Comparison of ENCODE assay signal across 15 cellular contexts in genomic region chr2:10125842-10126596, GRCh38. TPM values are rescaled to one million over a fixed set of nuclear protein-coding genes. Genes with fewer than 3 reads are reported as not detected.
DNase-seq lines count a peak whose midpoint lies in the region; ATAC-seq and TF ChIP-seq lines count a peak whose summit lies in the region.
"Had no signal": no experiment of that assay in that cellular context is flagged by ENCODE, and none has a peak within 500 bp of the region (broad histone marks: within the 10 kb centered on the region; RNA-seq: fewer than 3 reads in every experiment).

No MANE protein-coding gene starts in this region.

- POLR2A ChIA-PET in activated CD4-positive, alpha-beta T cell treated with anti-CD3 and anti-CD28 coated beads, Interleukin-2, amount 10 ng/mL, durations not matched to agents 7 days and 5 days (lab: Charles Lee): interaction anchor here (0.6 kb wide), 1 partner anchor 691 kb away, joined by 8 read pairs; no protein-coding TSS in a partner anchor
- POLR2A ChIA-PET in IMR-90 (lab: Charles Lee; ENCODE audit: unreplicated experiment): interaction anchor here (0.7 kb wide), 1 partner anchor 9 kb away, joined by 3 read pairs; no protein-coding TSS in a partner anchor

- H3K27me3 Mint-ChIP-seq in activated CD4-positive, alpha-beta T cell treated with anti-CD3 and anti-CD28 coated beads, Interleukin-2, amount 10 ng/mL, durations not matched to agents 7 days and 5 days: no peaks in the 10 kb centered on the region
- no peaks in the 10 kb centered on the region for H3K27me3 Mint-ChIP-seq in activated naive CD8-positive, alpha-beta T cell treated with anti-CD3 and anti-CD28 coated beads, Interleukin-2, amount 50 U/mL, for 24 hours

- H3K36me3 Mint-ChIP-seq in activated CD4-positive, alpha-beta T cell treated with anti-CD3 and anti-CD28 coated beads, Interleukin-2, amount 10 ng/mL, durations not matched to agents 7 days and 5 days (ENCODE audit: low read depth): peaks cover 82% of the 10 kb centered on the region
- peaks cover 84% of the 10 kb centered on the region for H3K36me3 Mint-ChIP-seq in activated naive CD8-positive, alpha-beta T cell treated with anti-CD3 and anti-CD28 coated beads, Interleukin-2, amount 50 U/mL, for 24 hours (ENCODE audit: low read depth)

- no peak overlapping the region for H3K9ac ChIP-seq in IMR-90 (ENCODE audit: low read depth, low read length)

- no peak overlapping the region for H2AFZ ChIP-seq in IMR-90 (replicated peaks; ENCODE audit: low read length, poor library complexity)

- 100% methylated on average over 3 of the region's 6 CpGs; no CpG with 5 or more reads in 1 of the 2 experiments for WGBS in IMR-90 (ENCODE audit: extremely low coverage in 2 of 2, insufficient read length in 1 of 2), 2 experiments

- H3K18ac ChIP-seq in IMR-90 (ENCODE audit: low read depth, low read length): no peak overlapping the region

- no peak overlapping the region for H2AK9ac ChIP-seq in IMR-90 (replicated peaks; ENCODE audit: low read depth, low read length, poor library complexity)

- no peak overlapping the region for H3K56ac ChIP-seq in IMR-90 (ENCODE audit: extremely low read depth, insufficient read depth, low read length)

- peak overlapping the region; percentile 88 for H3K27ac Mint-ChIP-seq in activated CD4-positive, alpha-beta T cell treated with anti-CD3 and anti-CD28 coated beads, Interleukin-2, amount 10 ng/mL, durations not matched to agents 7 days and 5 days
- H3K27ac Mint-ChIP-seq in activated naive CD8-positive, alpha-beta T cell treated with anti-CD3 and anti-CD28 coated beads, Interleukin-2, amount 50 U/mL, for 24 hours: peak overlapping the region; percentile 68

- no peak overlapping the region for H4K91ac ChIP-seq in IMR-90 (ENCODE audit: insufficient read depth, low read depth, low read length)

- TF ChIP-seq RAD21 in IMR-90 (IDR thresholded peaks at IDR 0.05; ENCODE audit: low read length): no peak

- no peak overlapping the region for H2BK15ac ChIP-seq in IMR-90 (ENCODE audit: low read depth, low read length)

- no peaks in the 10 kb centered on the region for H3K9me3 Mint-ChIP-seq in activated CD4-positive, alpha-beta T cell treated with anti-CD3 and anti-CD28 coated beads, Interleukin-2, amount 10 ng/mL, durations not matched to agents 7 days and 5 days
- H3K9me3 Mint-ChIP-seq in activated naive CD8-positive, alpha-beta T cell treated with anti-CD3 and anti-CD28 coated beads, Interleukin-2, amount 50 U/mL, for 24 hours: no peaks in the 10 kb centered on the region

- H4K5ac ChIP-seq in IMR-90 (ENCODE audit: low read depth, low read length): 0 out of 2 replicates have a peak overlapping the region, but pooled peaks have one; percentile 26

- peaks cover 30 to 60% of the 10 kb centered on the region in 2 experiments for H3K79me1 ChIP-seq in IMR-90 (ENCODE audit: low read depth in 1 of 2, low read length in 2 of 2)

- H2BK120ac ChIP-seq in IMR-90 (ENCODE audit: low read depth, low read length): 0 out of 2 replicates have a peak overlapping the region, but pooled peaks have one; percentile 9

- intact Hi-C loops in IMR-90 (cut with micrococcal nuclease) (no loop called here), sciatic nerve (cut with DNase I) (loop anchor here (10.0 kb wide), 1 partner anchor 309 kb away; no protein-coding TSS in a partner anchor)

- no peaks in the 10 kb centered on the region for H3K27me3 ChIP-seq in IMR-90 (ENCODE audit: control insufficient read depth, insufficient read depth, low read length)

- H3K4me1 Mint-ChIP-seq in activated CD4-positive, alpha-beta T cell treated with anti-CD3 and anti-CD28 coated beads, Interleukin-2, amount 10 ng/mL, durations not matched to agents 7 days and 5 days: peaks cover 73% of the 10 kb centered on the region
- peaks cover 63% of the 10 kb centered on the region for H3K4me1 Mint-ChIP-seq in activated naive CD8-positive, alpha-beta T cell treated with anti-CD3 and anti-CD28 coated beads, Interleukin-2, amount 50 U/mL, for 24 hours

- TF ChIP-seq CTCF in IMR-90 (conservative IDR thresholded peaks at IDR 0.05; ENCODE audit: low read depth, low read length): no peak

- TF ChIP-seq POLR2A in IMR-90 (IDR thresholded peaks at IDR 0.05; ENCODE audit: low read depth, low read length): 0 out of 2 replicates have a peak, but pooled peaks have one; percentile 6

- no TSS peak for BruUV-seq in IMR-90 (replicated peaks; lab: Mats Ljungman, UMichigan)

- no peak overlapping the region for H3K27ac ChIP-seq in IMR-90 (ENCODE audit: insufficient read depth, low read length)
- H3K27ac ChIP-seq: tibial nerve, WERI-Rb-1 had no signal

- no peaks in the 10 kb centered on the region for H3K9me3 ChIP-seq in IMR-90 (ENCODE audit: control insufficient read depth, insufficient read depth, low read length)
- H3K9me3 ChIP-seq: heart right ventricle, tibial nerve had no signal

- no peak overlapping the region for H3K4me2 ChIP-seq in IMR-90 (ENCODE audit: low read depth, low read length)

- no peak overlapping the region; the same call in 1 of the 2 replicates for H3K4ac ChIP-seq in IMR-90 (ENCODE audit: low read depth, low read length)

- dilution Hi-C loops in IMR-90 (cut with HindIII; ENCODE audit: low sequenced_read_pairs, unreplicated experiment): no loop called here

- no peak for DNase-seq in activated CD4-positive, alpha-beta T cell treated with anti-CD3 and anti-CD28 coated beads, Interleukin-2, amount 10 ng/mL, durations not matched to agents 7 days and 5 days
- no peak for DNase-seq in activated CD4-positive, alpha-beta T cell treated with anti-CD3 and anti-CD28 coated beads for 1 hour
- DNase-seq in IMR-90 (no peak), sciatic nerve (ENCODE audit: low spot score) (peak; percentile 6), GOT3 (lab: John Stamatoyannopoulos, UW) (no peak)
- no peak for DNase-seq in activated naive CD8-positive, alpha-beta T cell treated with anti-CD3 and anti-CD28 coated beads, Interleukin-2, amount 50 U/mL, for 24 hours
- DNase-seq: HCEC 1CT, heart right ventricle, NCI-H1930, NCI-H69, SHP77 treated with DMSO at 0.1 percent for 48 hours, WERI-Rb-1 had no signal

- H3K4me3 Mint-ChIP-seq in activated CD4-positive, alpha-beta T cell treated with anti-CD3 and anti-CD28 coated beads, Interleukin-2, amount 10 ng/mL, durations not matched to agents 7 days and 5 days: peak overlapping the region; percentile 88
- peak overlapping the region; percentile 99 for H3K4me3 Mint-ChIP-seq in activated naive CD8-positive, alpha-beta T cell treated with anti-CD3 and anti-CD28 coated beads, Interleukin-2, amount 50 U/mL, for 24 hours

- peak overlapping the region; percentile 50; the same call in 1 of the 2 replicates for H3K23ac ChIP-seq in IMR-90 (ENCODE audit: low read depth, low read length)

- H2BK20ac ChIP-seq in IMR-90 (ENCODE audit: low read depth, low read length): no peak overlapping the region

- peaks cover 2% of the 10 kb centered on the region; the same call in 1 of the 2 replicates for H3K36me3 ChIP-seq in IMR-90 (ENCODE audit: control insufficient read depth, insufficient read depth, low read length)
- H3K36me3 ChIP-seq: tibial nerve had no signal

- in situ Hi-C loops in IMR-90 (cut with MboI; ENCODE audit: low sequenced_read_pairs): no loop called here

- H2AK5ac ChIP-seq in IMR-90 (ENCODE audit: low read depth, low read length): peak overlapping the region; percentile 55

- no peak overlapping the region for H2BK5ac ChIP-seq in IMR-90 (ENCODE audit: low read depth, low read length, poor library complexity, severe bottlenecking)

- H4K8ac ChIP-seq in IMR-90 (ENCODE audit: low read depth in 2 of 2, low read length in 2 of 2): 0 out of 4 replicates have a peak overlapping the region, but pooled peaks of 1 of the 2 experiments have one; percentile 14

- CTCF ChIA-PET in activated CD4-positive, alpha-beta T cell treated with anti-CD3 and anti-CD28 coated beads, Interleukin-2, amount 10 ng/mL, durations not matched to agents 7 days and 5 days (lab: Charles Lee): interaction anchor here (0.8 to 3.8 kb wide), 9 partner anchors 8 to 309 kb away, joined by 3 to 29 read pairs (median 7); no protein-coding TSS in a partner anchor
- CTCF ChIA-PET in IMR-90 (lab: Yijun Ruan, JAX): interaction anchor here (0.9 to 4.4 kb wide), 4 partner anchors 54 to 309 kb away, joined by 3 to 25 read pairs (median 4); no protein-coding TSS in a partner anchor

- H3K4me3 ChIP-seq in IMR-90 (ENCODE audit: insufficient read depth, low read depth, low read length): no peak overlapping the region
- H3K4me3 ChIP-seq: tibial nerve had no signal

- H3K9me1 ChIP-seq in IMR-90 (ENCODE audit: insufficient read depth, low read length): peaks cover 3% of the 10 kb centered on the region

- no peak overlapping the region for H3K14ac ChIP-seq in IMR-90 (replicated peaks; ENCODE audit: low read depth, low read length)

- H3K4me1 ChIP-seq in IMR-90 (ENCODE audit: control insufficient read depth, insufficient read depth, low read length): peaks cover 11% of the 10 kb centered on the region

- no peak for ATAC-seq in IMR-90 (ENCODE audit: low read depth)
- no peak for ATAC-seq in activated naive CD8-positive, alpha-beta T cell treated with anti-CD3 and anti-CD28 coated beads, Interleukin-2, amount 50 U/mL, for 24 hours
- no peak for ATAC-seq in sciatic nerve
- no peak for ATAC-seq in HG03354 (IDR thresholded peaks at IDR 0.05; ENCODE audit: poor library complexity, severe bottlenecking, unreplicated experiment)
- no peak for ATAC-seq in GM19395 (IDR thresholded peaks at IDR 0.05; ENCODE audit: unreplicated experiment)
- ATAC-seq: heart right ventricle had no signal

- H4K20me1 ChIP-seq in IMR-90 (ENCODE audit: insufficient read depth, low read length): peaks cover 27% of the 10 kb centered on the region

TF ChIP-seq in IMR-90, 13 proteins besides CTCF, POLR2A, EP300 and RAD21:
- TF ChIP-seq FOS (IDR thresholded peaks at IDR 0.05; ENCODE audit: low read depth, low read length): no peak
- TF ChIP-seq RFX5 (IDR thresholded peaks at IDR 0.05; ENCODE audit: low read depth, low read length): no peak

RNA-seq across cellular contexts. Expression of gene RRM2, which starts 3.5 kb away (rescaled TPM):
- 100 to 1,000 TPM; 496 to 540 TPM for total RNA-seq in activated CD4-positive, alpha-beta T cell treated with anti-CD3 and anti-CD28 coated beads, Interleukin-2, amount 10 ng/mL, durations not matched to agents 7 days and 5 days
- total RNA-seq in IMR-90 (2012; rRNA removed) (53.6 and 75.5 TPM in 2 replicates), sciatic nerve (1.0 TPM)
- polyA plus RNA-seq in IMR-90 (2012; rRNA removed): 68.5 and 112 TPM in 2 replicates
- polyA plus RNA-seq in IMR-90 (2012; cell fraction: cytosol; rRNA removed): 34.6 and 66.1 TPM in 2 replicates
- polyA plus RNA-seq in IMR-90 (2012; cell fraction: nucleus; rRNA removed; ENCODE audit: low replicate concordance): 18.3 and 62.2 TPM in 2 replicates

RNA-seq across cellular contexts. Expression of gene CYS1, which starts 45.8 kb away (rescaled TPM):
- under 1 TPM; 0.15 to 0.17 TPM for total RNA-seq in activated CD4-positive, alpha-beta T cell treated with anti-CD3 and anti-CD28 coated beads, Interleukin-2, amount 10 ng/mL, durations not matched to agents 7 days and 5 days
- total RNA-seq in IMR-90 (2012; rRNA removed) (under 0.01 and 0.28 TPM in 2 replicates), sciatic nerve (9.3 TPM)
- polyA plus RNA-seq in IMR-90 (2012; rRNA removed): 0.12 and 0.17 TPM in 2 replicates
- 0.17 and 0.27 TPM in 2 replicates for polyA plus RNA-seq in IMR-90 (2012; cell fraction: cytosol; rRNA removed)
- polyA plus RNA-seq in IMR-90 (2012; cell fraction: nucleus; rRNA removed; ENCODE audit: low replicate concordance): 0.06 and 0.14 TPM in 2 replicates

Comparison
In these comparisons a context has a peak if more than half of its experiments do, and no peak if none do; other contexts are left out.
1. RNA of gene RRM2, which starts 3.5 kb away (total RNA-seq): 496 to 540 TPM in activated CD4-positive, alpha-beta T cell treated with anti-CD3 and anti-CD28 coated beads, Interleukin-2, amount 10 ng/mL, durations not matched to agents 7 days and 5 days and 53.6 to 75.5 TPM in IMR-90; 1.0 TPM in sciatic nerve (single experiment); every median in the first group is over 10 times any median in the second.